1 cellular context compared by ENCODE assay signal in genomic region chr1:234608026-234608719, GRCh38.
A peak's percentile ranks its signal among the peaks of the same experiment; 100 is the strongest.
TF ChIP-seq lines count a peak whose summit lies in the region.

No MANE protein-coding gene starts in this region.

TF ChIP-seq in K562, 482 proteins besides CTCF, POLR2A, EP300 and RAD21 (continued from another document and continues in another):
- peak; percentile 87 to 97 for TF ChIP-seq AFF1 (IDR thresholded peaks at IDR 0.05; ENCODE audit: low read depth in 1 of 2, partially characterized antibody in 2 of 2)
- no peak for TF ChIP-seq ZNF512 (tag; IDR thresholded peaks at IDR 0.05)
- peak; percentile 93 for TF ChIP-seq ELF4 (CRISPR knock-in tag; IDR thresholded peaks at IDR 0.05)
- TF ChIP-seq ZNF407 (IDR thresholded peaks at IDR 0.05; ENCODE audit: low read depth): no peak
- TF ChIP-seq ZFP36 (IDR thresholded peaks at IDR 0.05; ENCODE audit: low read depth, low read length, partially characterized antibody): no peak
- TF ChIP-seq WHSC1 (IDR thresholded peaks at IDR 0.05; ENCODE audit: low read length): no peak
- 0 out of 2 replicates have a peak, but pooled peaks have one; percentile 5 for TF ChIP-seq PHB2 (IDR thresholded peaks at IDR 0.05; ENCODE audit: low read depth)
- no peak for TF ChIP-seq SFPQ (IDR thresholded peaks at IDR 0.05; ENCODE audit: low read depth, low read length)
- no peak for TF ChIP-seq ZNF347 (CRISPR knock-in tag; IDR thresholded peaks at IDR 0.05; ENCODE audit: low read depth)
- TF ChIP-seq SP1 (CRISPR knock-in tag; IDR thresholded peaks at IDR 0.05): peak; percentile 83; the same call in 1 of the 2 replicates
- peak; percentile 67; the same call in 1 of the 2 replicates for TF ChIP-seq MEF2D (tag; conservative IDR thresholded peaks at IDR 0.05; ENCODE audit: low read depth)
- TF ChIP-seq MYNN (IDR thresholded peaks at IDR 0.05): peak; percentile 87
- TF ChIP-seq MYNN (CRISPR knock-in tag; IDR thresholded peaks at IDR 0.05): no peak
- TF ChIP-seq RAD51 (IDR thresholded peaks at IDR 0.05; ENCODE audit: borderline replicate concordance, low read depth): peak; percentile 35; the same call in 1 of the 2 replicates
- peak; percentile 74; the same call in 1 of the 2 replicates for TF ChIP-seq RNF2 (IDR thresholded peaks at IDR 0.05)
- peak; percentile 55; the same call in 1 of the 2 replicates for TF ChIP-seq CREB3L1 (IDR thresholded peaks at IDR 0.05; ENCODE audit: borderline replicate concordance, low read depth)
- TF ChIP-seq TCF15 (CRISPR knock-in tag; IDR thresholded peaks at IDR 0.05): peak; percentile 9; the same call in 1 of the 2 replicates
- TF ChIP-seq GABPB1 (CRISPR knock-in tag; IDR thresholded peaks at IDR 0.05): peak; percentile 66; the same call in 1 of the 2 replicates
- TF ChIP-seq CCAR2 (IDR thresholded peaks at IDR 0.05; ENCODE audit: low read depth, low read length): no peak
- TF ChIP-seq FOXJ3 (CRISPR knock-in tag; IDR thresholded peaks at IDR 0.05): 0 out of 2 replicates have a peak, but pooled peaks have one; percentile 9
- TF ChIP-seq PML (IDR thresholded peaks at IDR 0.05; ENCODE audit: low read length): peak; percentile 72; the same call in 1 of the 2 replicates
- peak; percentile 81; the same call in 1 of the 2 replicates for TF ChIP-seq SPI1 (IDR thresholded peaks at IDR 0.05; ENCODE audit: borderline replicate concordance, low read depth, low read length)
- TF ChIP-seq GATAD2B (IDR thresholded peaks at IDR 0.05; ENCODE audit: borderline replicate concordance): peak; percentile 61; the same call in 1 of the 2 replicates
- 0 out of 2 replicates have a peak, but pooled peaks have one; percentile 8 for TF ChIP-seq REST (CRISPR knock-in tag; IDR thresholded peaks at IDR 0.05; ENCODE audit: low read depth)
- TF ChIP-seq FOXM1 (IDR thresholded peaks at IDR 0.05; ENCODE audit: low read depth): no peak
- peak; percentile 62; the same call in 1 of the 2 replicates for TF ChIP-seq FOXM1 (CRISPR knock-in tag; IDR thresholded peaks at IDR 0.05; ENCODE audit: low read depth)
- TF ChIP-seq NR2F6 (CRISPR knock-in tag; IDR thresholded peaks at IDR 0.05): peak; percentile 11; the same call in 1 of the 2 replicates
- peak; percentile 5; the same call in 1 of the 2 replicates for TF ChIP-seq SIN3B (IDR thresholded peaks at IDR 0.05; ENCODE audit: low read depth)
- peak; percentile 91; the same call in 1 of the 2 replicates for TF ChIP-seq HMGXB4 (CRISPR knock-in tag; IDR thresholded peaks at IDR 0.05)
- TF ChIP-seq NR1H2 (CRISPR knock-in tag; IDR thresholded peaks at IDR 0.05): peak; percentile 92
